ENCODE assay signal across 8 cellular contexts in genomic region chr22:43795320-43795719, GRCh38. TPM values are rescaled to one million over a fixed set of nuclear protein-coding genes. Genes with fewer than 3 reads are reported as not detected.
"Had no signal": no experiment of that assay in that cellular context is flagged by ENCODE, and none has a peak within 500 bp of the region (broad histone marks: within the 10 kb centered on the region; RNA-seq: fewer than 3 reads in every experiment).

No MANE protein-coding gene starts in this region.

- H3K4me1 ChIP-seq: HAP-1 had no signal

- H3K4me3 ChIP-seq: GM23338, HAP-1 had no signal

- DNase-seq: H7, KBM-7 had no signal

- H3K27ac ChIP-seq: HL-60 had no signal

- H3K9me3 ChIP-seq: HAP-1 had no signal

- H3K36me3 ChIP-seq: HAP-1 had no signal

RNA-seq across cellular contexts. Expression of gene EFCAB6, which starts 16.8 kb away (rescaled TPM):
- total RNA-seq: HepG2, HT1080 had no signal
- polyA plus RNA-seq: HepG2, IgD-negative memory B cell had no signal
